17 cellular contexts compared by ENCODE assay signal in the genomic region with DNA sequence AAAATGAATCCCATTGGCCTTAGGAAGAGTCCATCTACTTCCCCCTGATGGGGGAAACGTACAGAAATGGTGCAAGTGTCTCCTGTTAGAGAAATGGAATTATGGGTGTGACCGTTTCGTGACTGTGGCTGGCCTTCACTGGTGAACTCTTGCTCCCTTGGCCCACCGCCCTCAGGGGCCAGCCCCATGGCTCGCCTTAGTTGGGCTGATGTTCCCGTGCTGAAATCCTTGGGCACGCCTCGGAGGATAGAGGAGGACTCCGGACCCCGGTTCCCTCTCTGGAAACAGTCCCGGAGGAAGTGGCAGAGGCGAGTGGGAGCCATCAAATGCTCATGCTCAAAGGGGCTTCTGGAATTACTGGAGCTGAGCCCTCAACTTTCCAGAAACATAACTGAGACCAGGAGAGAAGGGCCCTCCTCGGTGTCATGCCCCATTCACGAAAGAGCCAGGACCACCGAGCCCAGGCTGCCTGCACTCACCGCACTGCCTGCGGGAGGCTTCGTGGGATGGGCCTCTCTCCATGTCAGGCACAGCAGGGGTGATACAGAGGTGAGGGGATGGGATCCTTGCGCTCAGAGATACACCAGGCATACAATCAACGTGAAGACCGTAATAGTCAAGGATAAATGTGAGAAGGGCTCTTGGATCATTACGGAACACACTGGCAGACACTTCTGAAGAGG. TPM values are rescaled to one million over a fixed set of nuclear protein-coding genes. Genes with fewer than 3 reads are reported as not detected.
DNase-seq lines count a peak whose midpoint lies in the region; ATAC-seq, FAIRE-seq and TF ChIP-seq lines count a peak whose summit lies in the region.
"Had no signal": no experiment of that assay in that cellular context is flagged by ENCODE, and none has a peak within 500 bp of the region (broad histone marks: within the 10 kb centered on the region; RNA-seq: fewer than 3 reads in every experiment).

No MANE protein-coding gene starts in this region.

- DNase-seq in GM12891 (ENCODE audit: insufficient read length, low spot score) (no peak), MG63 (peak; percentile 86)
- DNase-seq in stimulated activated CD8-positive, alpha-beta memory T cell treated with anti-CD3 and anti-CD28 coated beads, Interleukin-4, amount 100 ng/mL, for 48 hours, result peak; percentile 12
- DNase-seq: activated CD4-positive, alpha-beta T cell treated with anti-CD3 and anti-CD28 coated beads for 1 hour; activated naive CD4-positive, alpha-beta T cell treated with anti-CD3 and anti-CD28 coated beads for 36 hours; COR-L47; EL; mucosa of descending colon; NCI-H1436 treated with DMSO at 0.1 percent for 48 hours; NCI-H82; SJCRH30; stimulated activated naive CD8-positive, alpha-beta T cell treated with anti-CD3 and anti-CD28 coated beads, Interleukin-15, amount 100 ng/mL, for 72 hours had no signal

- H3K4me1 ChIP-seq in gastroesophageal sphincter, result peaks cover 0 to 77% (median 29%) of the 10 kb centered on the region in 3 donors

- no peak for TF ChIP-seq CTCF in gastroesophageal sphincter (IDR thresholded peaks at IDR 0.05)

- H3K27me3 ChIP-seq in MG63 (no peaks in the 10 kb centered on the region), gastroesophageal sphincter (no peaks in the 10 kb centered on the region)
- H3K27me3 ChIP-seq: SJCRH30 had no signal

- peak overlapping the region in 3 of 4 donors; percentile 23 to 27 (median 24) for H3K27ac ChIP-seq in gastroesophageal sphincter
- H3K27ac ChIP-seq: SJCRH30 had no signal

- ATAC-seq in gastroesophageal sphincter, result no peak
- ATAC-seq in HG03565 (IDR thresholded peaks at IDR 0.05; ENCODE audit: unreplicated experiment), result no peak
- no peak for ATAC-seq in HG02840 (IDR thresholded peaks at IDR 0.05; ENCODE audit: low FRiP score, unreplicated experiment)
- ATAC-seq in HG02870 (IDR thresholded peaks at IDR 0.05; ENCODE audit: unreplicated experiment), result no peak
- ATAC-seq: mucosa of descending colon; stimulated activated naive CD8-positive, alpha-beta T cell treated with anti-CD3 and anti-CD28 coated beads, Interleukin-15, amount 100 ng/mL, for 72 hours had no signal

- TF ChIP-seq POLR2A in GM12891 (IDR thresholded peaks at IDR 0.05; ENCODE audit: low read depth, low read length) (no peak), gastroesophageal sphincter (IDR thresholded peaks at IDR 0.05) (no peak)

- H3K9me3 ChIP-seq in MG63 (no peaks in the 10 kb centered on the region), gastroesophageal sphincter (no peaks in the 10 kb centered on the region)
- H3K9me3 ChIP-seq: mucosa of descending colon, SJCRH30 had no signal

- no peak for TF ChIP-seq EP300 in gastroesophageal sphincter (IDR thresholded peaks at IDR 0.05)

- H3K4me3 ChIP-seq in MG63 (no peak overlapping the region), gastroesophageal sphincter (no peak overlapping the region)
- H3K4me3 ChIP-seq: mucosa of descending colon, SJCRH30 had no signal

- WGBS in gastroesophageal sphincter (ENCODE audit: low coverage in 1 of 2), 2 donors, result 84 to 90% methylated on average over 5 to 7 of the region's 22 CpGs

- peak; percentile 43 for FAIRE-seq in GM12891 (lab: Jason Lieb, UNC)
- FAIRE-seq: frontal cortex had no signal

- H3K36me3 ChIP-seq in MG63, result no peaks in the 10 kb centered on the region
- H3K36me3 ChIP-seq in gastroesophageal sphincter, result no peaks in the 10 kb centered on the region
- H3K36me3 ChIP-seq: SJCRH30 had no signal

TF ChIP-seq in GM12891, 5 proteins besides CTCF, POLR2A, EP300 and RAD21:
- no peak for TF ChIP-seq SPI1 (IDR thresholded peaks at IDR 0.05; ENCODE audit: low read depth, low read length)
- no peak for TF ChIP-seq POLR2AphosphoS5 (IDR thresholded peaks at IDR 0.05; ENCODE audit: low read depth, low read length)
- TF ChIP-seq PAX5 (IDR thresholded peaks at IDR 0.05; ENCODE audit: insufficient read depth, low read length, severe bottlenecking), result no peak
- no peak for TF ChIP-seq POU2F2 (IDR thresholded peaks at IDR 0.05; ENCODE audit: low read depth, low read length)
- no peak for TF ChIP-seq TAF1 (IDR thresholded peaks at IDR 0.05; ENCODE audit: low read depth, low read length)

RNA-seq across cellular contexts. Expression of a gene that starts 10.1 kb away (rescaled TPM):
- polyA plus RNA-seq in GM12891 (2012; ENCODE audit: low read depth, missing spikeins), result 2.1 TPM
- total RNA-seq in MG63 (2014; rRNA removed; shearing (Covaris generic); ENCODE audit: low replicate concordance), result 0.91 and 1.4 TPM in 2 replicates
- 1 to 10 TPM; 1.4 to 3.3 (median 3.0) TPM for total RNA-seq in gastroesophageal sphincter
- total RNA-seq: frontal cortex had no signal
